ENCODE assay signal across 9 cellular contexts in genomic region chr6:149480502-149481280, GRCh38. TPM values are rescaled to one million over a fixed set of nuclear protein-coding genes. Genes with fewer than 3 reads are reported as not detected.
DNase-seq lines count a peak whose midpoint lies in the region; ATAC-seq and FAIRE-seq lines count a peak whose summit lies in the region.
"Had no signal": no experiment of that assay in that cellular context is flagged by ENCODE, and none has a peak within 500 bp of the region (broad histone marks: within the 10 kb centered on the region; RNA-seq: fewer than 3 reads in every experiment).

No MANE protein-coding gene starts in this region.

- peak overlapping the region; percentile 96 for H3K27ac Mint-ChIP-seq in activated CD4-positive, alpha-beta memory T cell treated with anti-CD3 and anti-CD28 coated beads, Interleukin-2, amount 10 ng/mL, durations not matched to agents 7 days and 5 days
- peak overlapping the region; percentile 99 to 100 for H3K27ac Mint-ChIP-seq in effector memory CD8-positive, alpha-beta T cell
- peak overlapping the region; percentile 75 to 90 for H3K27ac Mint-ChIP-seq in stimulated activated naive CD8-positive, alpha-beta T cell treated with anti-CD3 and anti-CD28 coated beads, Interleukin-15, amount 100 ng/mL, for 72 hours

- no peak for FAIRE-seq in frontal cortex (lab: Jason Lieb, UNC)

- H3K36me3 Mint-ChIP-seq in activated CD4-positive, alpha-beta memory T cell treated with anti-CD3 and anti-CD28 coated beads, Interleukin-2, amount 10 ng/mL, durations not matched to agents 7 days and 5 days (ENCODE audit: low read depth): peaks cover 61% of the 10 kb centered on the region
- H3K36me3 Mint-ChIP-seq in effector memory CD8-positive, alpha-beta T cell (ENCODE audit: insufficient read depth): peaks cover 49% of the 10 kb centered on the region

- CTCF ChIA-PET in activated CD4-positive, alpha-beta memory T cell treated with anti-CD3 and anti-CD28 coated beads, Interleukin-2, amount 10 ng/mL, durations not matched to agents 7 days and 5 days (lab: Charles Lee): interaction anchor here (0.9 to 2.0 kb wide), 2 partner anchors 9 to 36 kb away, joined by 3 to 7 read pairs; no protein-coding TSS in a partner anchor

- peak; percentile 23 for ATAC-seq in HG02973 (IDR thresholded peaks at IDR 0.05; ENCODE audit: unreplicated experiment)
- peak; percentile 9 for ATAC-seq in effector memory CD8-positive, alpha-beta T cell (replicated peaks)
- ATAC-seq in stimulated activated naive CD8-positive, alpha-beta T cell treated with anti-CD3 and anti-CD28 coated beads, Interleukin-15, amount 100 ng/mL, for 72 hours: no peak
- ATAC-seq in GM19463 (IDR thresholded peaks at IDR 0.05; ENCODE audit: unreplicated experiment): no peak

- DNase-seq in activated CD4-positive, alpha-beta memory T cell treated with anti-CD3 and anti-CD28 coated beads, Interleukin-2, amount 10 ng/mL, durations not matched to agents 7 days and 5 days: peak; percentile 57
- DNase-seq in effector memory CD8-positive, alpha-beta T cell: peak in 1 of 3 experiments; percentile 39
- no peak for DNase-seq in stimulated activated naive CD8-positive, alpha-beta T cell treated with anti-CD3 and anti-CD28 coated beads, Interleukin-15, amount 100 ng/mL, for 72 hours
- DNase-seq in NCI-H345 (lab: John Stamatoyannopoulos, UW) (no peak), frontal cortex (ENCODE audit: low spot score in 2 of 2) (no peak), hippocampal formation (lab: John Stamatoyannopoulos, UW) (no peak)

- H3K27me3 Mint-ChIP-seq in activated CD4-positive, alpha-beta memory T cell treated with anti-CD3 and anti-CD28 coated beads, Interleukin-2, amount 10 ng/mL, durations not matched to agents 7 days and 5 days: no peaks in the 10 kb centered on the region
- no peaks in the 10 kb centered on the region for H3K27me3 Mint-ChIP-seq in effector memory CD8-positive, alpha-beta T cell
- no peaks in the 10 kb centered on the region for H3K27me3 Mint-ChIP-seq in stimulated activated naive CD8-positive, alpha-beta T cell treated with anti-CD3 and anti-CD28 coated beads, Interleukin-15, amount 100 ng/mL, for 72 hours

- no peaks in the 10 kb centered on the region for H3K9me3 Mint-ChIP-seq in activated CD4-positive, alpha-beta memory T cell treated with anti-CD3 and anti-CD28 coated beads, Interleukin-2, amount 10 ng/mL, durations not matched to agents 7 days and 5 days
- H3K9me3 Mint-ChIP-seq in effector memory CD8-positive, alpha-beta T cell: no peaks in the 10 kb centered on the region
- H3K9me3 Mint-ChIP-seq in stimulated activated naive CD8-positive, alpha-beta T cell treated with anti-CD3 and anti-CD28 coated beads, Interleukin-15, amount 100 ng/mL, for 72 hours: no peaks in the 10 kb centered on the region

- H3K4me1 Mint-ChIP-seq in activated CD4-positive, alpha-beta memory T cell treated with anti-CD3 and anti-CD28 coated beads, Interleukin-2, amount 10 ng/mL, durations not matched to agents 7 days and 5 days: peaks cover 59% of the 10 kb centered on the region
- peaks cover 55 to 74% of the 10 kb centered on the region in 2 donors for H3K4me1 Mint-ChIP-seq in effector memory CD8-positive, alpha-beta T cell (ENCODE audit: low read depth in 2 of 2)
- H3K4me1 Mint-ChIP-seq in stimulated activated naive CD8-positive, alpha-beta T cell treated with anti-CD3 and anti-CD28 coated beads, Interleukin-15, amount 100 ng/mL, for 72 hours: peaks cover 76% of the 10 kb centered on the region

- POLR2A ChIA-PET in activated CD4-positive, alpha-beta memory T cell treated with anti-CD3 and anti-CD28 coated beads, Interleukin-2, amount 10 ng/mL, durations not matched to agents 7 days and 5 days (lab: Charles Lee): interaction anchor here (1.1 to 2.5 kb wide), 4 partner anchors 13 to 448 kb away, joined by 3 to 10 read pairs (median 4); no protein-coding TSS in a partner anchor

- H3K4me3 Mint-ChIP-seq in activated CD4-positive, alpha-beta memory T cell treated with anti-CD3 and anti-CD28 coated beads, Interleukin-2, amount 10 ng/mL, durations not matched to agents 7 days and 5 days: peak overlapping the region; percentile 98
- peak overlapping the region; percentile 86 to 98 for H3K4me3 Mint-ChIP-seq in effector memory CD8-positive, alpha-beta T cell
- H3K4me3 Mint-ChIP-seq in stimulated activated naive CD8-positive, alpha-beta T cell treated with anti-CD3 and anti-CD28 coated beads, Interleukin-15, amount 100 ng/mL, for 72 hours: peak overlapping the region; percentile 97 to 98

RNA-seq across cellular contexts. Expression of gene ZC3H12D, which starts 4.1 kb away (rescaled TPM):
- 10 to 100 TPM; 37.4 to 37.6 TPM for total RNA-seq in activated CD4-positive, alpha-beta memory T cell treated with anti-CD3 and anti-CD28 coated beads, Interleukin-2, amount 10 ng/mL, durations not matched to agents 7 days and 5 days
- 0.41 TPM for total RNA-seq in frontal cortex
- total RNA-seq: SK-MEL-5 had no signal

Comparison
In these comparisons a context has a peak if more than half of its experiments do, and no peak if none do; other contexts are left out.
1. ATAC-seq: peak in HG02973 (single experiment) and effector memory CD8-positive, alpha-beta T cell (single experiment); none in stimulated activated naive CD8-positive, alpha-beta T cell treated with anti-CD3 and anti-CD28 coated beads, Interleukin-15, amount 100 ng/mL, for 72 hours (single experiment) and GM19463 (single experiment).
2. RNA of gene ZC3H12D, which starts 4.1 kb away (total RNA-seq): 37.4 to 37.6 TPM in activated CD4-positive, alpha-beta memory T cell treated with anti-CD3 and anti-CD28 coated beads, Interleukin-2, amount 10 ng/mL, durations not matched to agents 7 days and 5 days; 0.41 TPM in frontal cortex (single experiment); every median in the first group is over 10 times any median in the second.
3. Peak in every context shown above with its lines, with median percentiles within 50 percentile points of each other: H3K27ac Mint-ChIP-seq and H3K4me3 Mint-ChIP-seq.